Comparison of ENCODE assay signal across 8 cellular contexts in genomic region chr14:70934502-70935134, GRCh38. TPM values are rescaled to one million over a fixed set of nuclear protein-coding genes. Genes with fewer than 3 reads are reported as not detected.
DNase-seq lines count a peak whose midpoint lies in the region; ATAC-seq and TF ChIP-seq lines count a peak whose summit lies in the region.

No MANE protein-coding gene starts in this region.

- no peak overlapping the region for H3K4me3 ChIP-seq in AG04450 (ENCODE audit: low read depth, low read length)
- no peak overlapping the region for H3K4me3 ChIP-seq in skin epidermis

- H3K27me3 ChIP-seq in AG04450 (ENCODE audit: control insufficient read depth, insufficient read depth, low read length) = no peaks in the 10 kb centered on the region

- no peak for TF ChIP-seq CTCF in AG04450 (IDR thresholded peaks at IDR 0.05; ENCODE audit: low read depth, low read length)

- peak; percentile 75 for ATAC-seq in GM19324 (IDR thresholded peaks at IDR 0.05; ENCODE audit: low FRiP score, unreplicated experiment)
- peak; percentile 51 for ATAC-seq in esophagus mucosa
- no peak for ATAC-seq in HG03039 (IDR thresholded peaks at IDR 0.05; ENCODE audit: unreplicated experiment)

- no peaks in the 10 kb centered on the region for H3K9me3 ChIP-seq in AG04450 (ENCODE audit: control insufficient read depth, insufficient read depth, low read length)

- CTCF ChIA-PET in AG04450 (lab: Charles Lee) = interaction anchor here (0.7 to 3.2 kb wide), 3 partner anchors 28 to 117 kb away, joined by 3 to 15 read pairs (median 11); partner anchors contain the start of gene PCNX1

- DNase-seq in AG04450 (ENCODE audit: low read depth, low spot score) (peak; percentile 13), HT-29 (ENCODE audit: low spot score) (peak; percentile 7), T-helper 9 cell (no peak), epidermal melanocyte (ENCODE audit: insufficient read length, low spot score) (no peak)

- H3K27ac ChIP-seq in AG04450 (ENCODE audit: low read depth, low read length) = peak overlapping the region; percentile 52
- peak overlapping the region in 14 of 21 experiments; percentile 1 to 78 (median 54) for H3K27ac ChIP-seq in skin epidermis

- POLR2A ChIA-PET in AG04450 (lab: Yijun Ruan, JAX) = interaction anchor here (0.6 to 0.7 kb wide), 2 partner anchors 15 to 27 kb away, joined by 3 to 8 read pairs; partner anchors contain the start of gene PCNX1

RNA-seq across cellular contexts. Expression of gene PCNX1, which starts 27.4 kb away (rescaled TPM):
- polyA plus RNA-seq in AG04450 (2011; rRNA removed) = 47.1 and 54.2 TPM in 2 replicates
- polyA minus RNA-seq in AG04450 (2011; rRNA and poly(A)+ RNA removed) = 144 and 163 TPM in 2 replicates
- 10.9 and 11.8 TPM in 2 replicates for total RNA-seq in HT-29 (2014; rRNA removed; shearing (Covaris generic))
- total RNA-seq in esophagus mucosa = 22.9 TPM

Comparison
In these comparisons a context has a peak if more than half of its experiments do, and no peak if none do; other contexts are left out.
1. DNase-seq: peak in AG04450 (single experiment) and HT-29 (single experiment); none in T-helper 9 cell (single experiment) and epidermal melanocyte (single experiment).